In genomic region chr1:236540813-236541465, GRCh38 we compare ENCODE assay signal across 17 cellular contexts.
"Had no signal": no experiment of that assay in that cellular context is flagged by ENCODE, and none has a peak within 500 bp of the region (broad histone marks: within the 10 kb centered on the region; RNA-seq: fewer than 3 reads in every experiment).

No MANE protein-coding gene starts in this region.

- H3K36me3 ChIP-seq: uterus had no signal

- H3K4me1 ChIP-seq: ascending aorta, uterus had no signal

- H3K9me3 ChIP-seq: ascending aorta, tibial artery, uterus had no signal

- H3K4me3 Mint-ChIP-seq: activated CD4-positive, alpha-beta T cell treated with anti-CD3 and anti-CD28 coated beads, Interleukin-2, amount 10 ng/mL, durations not matched to agents 7 days and 5 days; dendritic cell treated with granulocyte-macrophage colony-stimulating factor and Interleukin-4, amounts not matched to agents 40 ng/mL and 50 ng/mL, for 4 days had no signal

- H3K27me3 ChIP-seq: ascending aorta, tibial artery, uterus had no signal

- H3K9me3 Mint-ChIP-seq: activated CD4-positive, alpha-beta T cell treated with anti-CD3 and anti-CD28 coated beads, Interleukin-2, amount 10 ng/mL, durations not matched to agents 7 days and 5 days; dendritic cell treated with granulocyte-macrophage colony-stimulating factor and Interleukin-4, amounts not matched to agents 40 ng/mL and 50 ng/mL, for 4 days had no signal

- H3K27ac ChIP-seq: ascending aorta, tibial artery, uterus had no signal

- H3K27me3 Mint-ChIP-seq: activated CD4-positive, alpha-beta T cell treated with anti-CD3 and anti-CD28 coated beads, Interleukin-2, amount 10 ng/mL, durations not matched to agents 7 days and 5 days; dendritic cell treated with granulocyte-macrophage colony-stimulating factor and Interleukin-4, amounts not matched to agents 40 ng/mL and 50 ng/mL, for 4 days had no signal

- DNase-seq: activated CD4-positive, alpha-beta T cell treated with anti-CD3 and anti-CD28 coated beads, Interleukin-2, amount 10 ng/mL, durations not matched to agents 7 days and 5 days; activated CD8-positive, alpha-beta memory T cell treated with anti-CD3 and anti-CD28 coated beads for 24 hours; activated CD8-positive, alpha-beta memory T cell treated with anti-CD3 and anti-CD28 coated beads, Interleukin-2, amount 50 U/mL, for 48 hours; cerebellar nuclear complex; effector CD8-positive, alpha-beta T cell; foreskin fibroblast; left cardiac atrium; midbrain; occipital lobe; posterior cingulate gyrus; stimulated activated naive CD8-positive, alpha-beta T cell treated with anti-CD3 and anti-CD28 coated beads, Interleukin-15, Interleukin-2, amounts not matched to agents 100 U/mL and 50 U/mL, for 24 hours; substantia nigra; tibial artery; uterus had no signal

- ATAC-seq: stimulated activated naive CD8-positive, alpha-beta T cell treated with anti-CD3 and anti-CD28 coated beads, Interleukin-15, Interleukin-2, amounts not matched to agents 100 U/mL and 50 U/mL, for 24 hours had no signal

- H3K4me3 ChIP-seq: ascending aorta, lung, tibial artery, uterus had no signal

- H3K27ac Mint-ChIP-seq: activated CD4-positive, alpha-beta T cell treated with anti-CD3 and anti-CD28 coated beads, Interleukin-2, amount 10 ng/mL, durations not matched to agents 7 days and 5 days; dendritic cell treated with granulocyte-macrophage colony-stimulating factor and Interleukin-4, amounts not matched to agents 40 ng/mL and 50 ng/mL, for 4 days had no signal
